Comparison of ENCODE assay signal across 14 cellular contexts in genomic region chr20:59165794-59166709, GRCh38. TPM values are rescaled to one million over a fixed set of nuclear protein-coding genes. Genes with fewer than 3 reads are reported as not detected.
DNase-seq lines count a peak whose midpoint lies in the region; ATAC-seq, FAIRE-seq and TF ChIP-seq lines count a peak whose summit lies in the region.
"Had no signal": no experiment of that assay in that cellular context is flagged by ENCODE, and none has a peak within 500 bp of the region (broad histone marks: within the 10 kb centered on the region; RNA-seq: fewer than 3 reads in every experiment).

No MANE protein-coding gene starts in this region.

- TF ChIP-seq POLR2A in suprapubic skin (IDR thresholded peaks at IDR 0.05), result no peak

- H3K9me3 ChIP-seq in suprapubic skin (no peaks in the 10 kb centered on the region), pancreas (no peaks in the 10 kb centered on the region)

- no peaks in the 10 kb centered on the region for H3K4me1 ChIP-seq in suprapubic skin
- no peaks in the 10 kb centered on the region for H3K4me1 ChIP-seq in pancreas
- H3K4me1 ChIP-seq: left ventricle myocardium inferior had no signal

- H3K27me3 Mint-ChIP-seq in activated CD8-positive, alpha-beta T cell treated with anti-CD3 and anti-CD28 coated beads for 36 hours, result no peaks in the 10 kb centered on the region
- H3K27me3 Mint-ChIP-seq in immature natural killer cell (ENCODE audit: low read depth in 3 of 3), result peaks cover 0 to 11% (median 3%) of the 10 kb centered on the region in 3 donors

- H3K4me1 Mint-ChIP-seq in activated CD8-positive, alpha-beta T cell treated with anti-CD3 and anti-CD28 coated beads for 36 hours (ENCODE audit: low read depth), result peaks cover 81% of the 10 kb centered on the region
- H3K4me1 Mint-ChIP-seq in immature natural killer cell, result peaks cover 88 to 98% of the 10 kb centered on the region in 2 donors

- no peak for TF ChIP-seq EP300 in suprapubic skin (IDR thresholded peaks at IDR 0.05)

- H3K27me3 ChIP-seq in suprapubic skin (peaks cover 18% of the 10 kb centered on the region), pancreas (peaks cover 0 to 2% (median 0%) of the 10 kb centered on the region in 4 donors)

- H3K4me3 ChIP-seq in suprapubic skin (no peak overlapping the region), pancreas (no peak overlapping the region)
- H3K4me3 ChIP-seq: left ventricle myocardium inferior had no signal

- CTCF ChIA-PET in activated CD8-positive, alpha-beta T cell treated with anti-CD3 and anti-CD28 coated beads for 36 hours (lab: Charles Lee), result interaction anchor here (1.2 to 3.5 kb wide), 8 partner anchors 12 to 78 kb away, joined by 3 to 22 read pairs (median 6); no protein-coding TSS in a partner anchor

- peaks cover 7% of the 10 kb centered on the region for H3K9me3 Mint-ChIP-seq in activated CD8-positive, alpha-beta T cell treated with anti-CD3 and anti-CD28 coated beads for 36 hours
- H3K9me3 Mint-ChIP-seq in immature natural killer cell, result no peaks in the 10 kb centered on the region

- POLR2A ChIA-PET in activated CD8-positive, alpha-beta T cell treated with anti-CD3 and anti-CD28 coated beads for 36 hours (lab: Charles Lee), result interaction anchor here (0.6 to 4.7 kb wide), 9 partner anchors 11 to 123 kb away, joined by 3 to 44 read pairs (median 6); partner anchors contain the start of gene PRELID3B

- ATAC-seq in activated CD8-positive, alpha-beta T cell treated with anti-CD3 and anti-CD28 coated beads for 36 hours, result peak; percentile 56
- ATAC-seq in pancreas, result no peak

- peak overlapping the region; percentile 98 for H3K27ac Mint-ChIP-seq in activated CD8-positive, alpha-beta T cell treated with anti-CD3 and anti-CD28 coated beads for 36 hours
- H3K27ac Mint-ChIP-seq in immature natural killer cell, result peak overlapping the region; percentile 94 to 99 (median 98)

- H3K4me3 Mint-ChIP-seq in activated CD8-positive, alpha-beta T cell treated with anti-CD3 and anti-CD28 coated beads for 36 hours, result peak overlapping the region; percentile 81
- H3K4me3 Mint-ChIP-seq in immature natural killer cell, result peak overlapping the region; percentile 83 to 91 (median 89)

- peak overlapping the region; percentile 22 for H3K27ac ChIP-seq in suprapubic skin
- H3K27ac ChIP-seq in pancreas, result no peak overlapping the region
- H3K27ac ChIP-seq: left ventricle myocardium inferior had no signal

- H3K36me3 Mint-ChIP-seq in activated CD8-positive, alpha-beta T cell treated with anti-CD3 and anti-CD28 coated beads for 36 hours (ENCODE audit: low read depth), result peaks cover 34% of the 10 kb centered on the region
- peaks cover 10 to 35% (median 20%) of the 10 kb centered on the region in 3 donors for H3K36me3 Mint-ChIP-seq in immature natural killer cell

- WGBS in suprapubic skin, result 80% methylated on average over 12 of the region's 12 CpGs
- 59 to 71% methylated on average over 12 of the region's 12 CpGs for WGBS in pancreas, 2 donors

- FAIRE-seq in pancreas (lab: Jason Lieb, UNC), result no peak
- FAIRE-seq: endothelial cell of umbilical vein had no signal

- TF ChIP-seq CTCF in activated CD8-positive, alpha-beta T cell treated with anti-CD3 and anti-CD28 coated beads for 36 hours (IDR thresholded peaks at IDR 0.05), result no peak
- TF ChIP-seq CTCF in suprapubic skin (IDR thresholded peaks at IDR 0.05) (no peak), pancreas (IDR thresholded peaks at IDR 0.05) (no peak)

- intact Hi-C loops in activated CD8-positive, alpha-beta T cell treated with anti-CD3 and anti-CD28 coated beads for 36 hours (cut with micrococcal nuclease), result no loop called here
- intact Hi-C loops in pancreas (cut with DNase I), result no loop called here

- DNase-seq in activated naive CD4-positive, alpha-beta T cell treated with Interleukin-2 at 50 U/mL for 16 hours, result peak; percentile 42
- DNase-seq in activated naive CD4-positive, alpha-beta T cell (lab: John Stamatoyannopoulos, UW), result no peak
- peak; percentile 61 for DNase-seq in activated CD8-positive, alpha-beta T cell treated with anti-CD3 and anti-CD28 coated beads for 36 hours
- DNase-seq in immature natural killer cell (peak in 1 of 3 donors; percentile 49), suprapubic skin (ENCODE audit: low spot score in 2 of 2) (no peak), pancreas (no peak), LoVo (ENCODE audit: low spot score) (no peak), GOT3 (lab: John Stamatoyannopoulos, UW) (no peak)
- DNase-seq: DMS79 treated with DMSO at 0.1 percent for 48 hours; left ventricle myocardium inferior; MM.1S; NCI-H226; stimulated activated CD4-positive, alpha-beta T cell treated with anti-CD3 and anti-CD28 coated beads, Interleukin-12 subunit alpha, Interleukin-12 subunit beta, amount 100 ng/mL, for 4 hours had no signal

- H3K36me3 ChIP-seq in suprapubic skin (no peaks in the 10 kb centered on the region), pancreas (no peaks in the 10 kb centered on the region)
- H3K36me3 ChIP-seq: left ventricle myocardium inferior had no signal

RNA-seq across cellular contexts. Expression of gene ZNF831, which starts 2.4 kb away (rescaled TPM):
- total RNA-seq in activated CD8-positive, alpha-beta T cell treated with anti-CD3 and anti-CD28 coated beads for 36 hours, result 10 to 100 TPM; 10.9 to 11.9 TPM
- polyA plus RNA-seq in immature natural killer cell (1 to 10 TPM in 2 of 3 donors, under 1 TPM in 1; 0.59 to 8.4 (median 2.0) TPM), pancreas (under 1 TPM; 0.16 to 0.19 TPM)
- total RNA-seq in suprapubic skin (1 to 10 TPM in 1 of 4 donors, under 1 TPM in 2, not detected in 1; 0.16 to 1.0 (median 0.34) TPM), pancreas (under 1 TPM; 0.04 to 0.23 (median 0.13) TPM)
- total RNA-seq: endothelial cell of umbilical vein had no signal
- polyA plus RNA-seq: endothelial cell of umbilical vein had no signal

Comparison
In these comparisons a context has a peak if more than half of its experiments do, and no peak if none do; other contexts are left out.
1. DNase-seq: peak in activated naive CD4-positive, alpha-beta T cell treated with Interleukin-2 at 50 U/mL for 16 hours (single experiment) and activated CD8-positive, alpha-beta T cell treated with anti-CD3 and anti-CD28 coated beads for 36 hours (single experiment); none in activated naive CD4-positive, alpha-beta T cell (0 of 4), suprapubic skin (0 of 2), pancreas (0 of 6), LoVo (single experiment) and GOT3 (single experiment).
2. RNA of gene ZNF831, which starts 2.4 kb away (total RNA-seq): 10.9 to 11.9 TPM in activated CD8-positive, alpha-beta T cell treated with anti-CD3 and anti-CD28 coated beads for 36 hours; 0.16 to 1.0 TPM in suprapubic skin and 0.04 to 0.23 TPM in pancreas; every median in the first group is over 4 times any median in the second.